Comparison of ENCODE assay signal across 18 cellular contexts in genomic region chrX:42954880-42955279, GRCh38.
DNase-seq lines count a peak whose midpoint lies in the region; ATAC-seq and TF ChIP-seq lines count a peak whose summit lies in the region.
"Had no signal": no experiment of that assay in that cellular context is flagged by ENCODE, and none has a peak within 500 bp of the region (broad histone marks: within the 10 kb centered on the region; RNA-seq: fewer than 3 reads in every experiment).

No MANE protein-coding gene starts in this region.

- H3K79me2 ChIP-seq in SU-DHL-6 (ENCODE audit: insufficient read depth, low read length) = no peaks in the 10 kb centered on the region

- ATAC-seq in GM19455 (IDR thresholded peaks at IDR 0.05; ENCODE audit: unreplicated experiment) (peak; percentile 34), HG03108 (IDR thresholded peaks at IDR 0.05; ENCODE audit: unreplicated experiment) (peak; percentile 25)
- no peak for ATAC-seq in activated T-cell treated with anti-CD3 and anti-CD28 coated beads, Interleukin-2, amount 50 U/mL, for 72 hours (replicated peaks in 1 of 2)
- ATAC-seq: activated CD4-positive, alpha-beta T cell treated with anti-CD3 and anti-CD28 coated beads for 36 hours; activated T-cell treated with anti-CD3 and anti-CD28 coated beads, Interleukin-2, amount 50 U/mL, for 4 hours; T-helper 17 cell had no signal

- H3K27me3 Mint-ChIP-seq in activated T-cell treated with anti-CD3 and anti-CD28 coated beads, Interleukin-2, amount 50 U/mL, for 72 hours (ENCODE audit: low read depth) = no peaks in the 10 kb centered on the region
- H3K27me3 Mint-ChIP-seq: activated CD4-positive, alpha-beta T cell treated with anti-CD3 and anti-CD28 coated beads for 36 hours; T-helper 17 cell had no signal

- H3K4me1 Mint-ChIP-seq in activated T-cell treated with anti-CD3 and anti-CD28 coated beads, Interleukin-2, amount 50 U/mL, for 72 hours (ENCODE audit: low read depth) = peaks cover 7% of the 10 kb centered on the region

- no peaks in the 10 kb centered on the region for H3K36me3 Mint-ChIP-seq in activated T-cell treated with anti-CD3 and anti-CD28 coated beads, Interleukin-2, amount 50 U/mL, for 72 hours (ENCODE audit: insufficient read depth in 2 of 2)

- H3K4me2 ChIP-seq in SU-DHL-6 (ENCODE audit: low read depth, low read length, poor library complexity, severe bottlenecking) = peak overlapping the region; percentile 76

- H3K9me3 ChIP-seq in SU-DHL-6 (ENCODE audit: insufficient read depth, low read length) = no peaks in the 10 kb centered on the region
- H3K9me3 ChIP-seq: colonic mucosa had no signal

- peaks cover 39% of the 10 kb centered on the region for H3F3A ChIP-seq in SU-DHL-6 (ENCODE audit: insufficient read depth)

- H4K20me1 ChIP-seq in SU-DHL-6 (ENCODE audit: low read depth, low read length) = no peaks in the 10 kb centered on the region

- H3K27ac ChIP-seq in SU-DHL-6 (ENCODE audit: low read depth, low read length) = peak overlapping the region; percentile 93
- no peak overlapping the region for H3K27ac ChIP-seq in substantia nigra (ENCODE audit: low read depth, low read length, poor library complexity, severe bottlenecking)
- H3K27ac ChIP-seq: colonic mucosa, epithelial cell of prostate had no signal

- no peak for TF ChIP-seq CTCF in GM12865 (IDR thresholded peaks at IDR 0.05; ENCODE audit: insufficient read depth, low read depth, low read length, missing control alignments)
- no peak for TF ChIP-seq CTCF in SU-DHL-6 (IDR thresholded peaks at IDR 0.05; ENCODE audit: insufficient read depth, low read length, poor library complexity, severe bottlenecking)

- H3K36me3 ChIP-seq in SU-DHL-6 (ENCODE audit: low read length) = 0 out of 2 replicates have a peak, but pooled peaks cover 2% of the 10 kb centered on the region
- H3K36me3 ChIP-seq: colonic mucosa had no signal

- no peaks in the 10 kb centered on the region for H3K9me2 ChIP-seq in SU-DHL-6 (replicated peaks; ENCODE audit: insufficient read depth, low read length)

- H3K4me3 Mint-ChIP-seq in activated T-cell treated with anti-CD3 and anti-CD28 coated beads, Interleukin-2, amount 50 U/mL, for 72 hours = peak overlapping the region in 1 of 2 donors; percentile 79
- H3K4me3 Mint-ChIP-seq: activated CD4-positive, alpha-beta T cell treated with anti-CD3 and anti-CD28 coated beads for 36 hours; activated T-cell treated with anti-CD3 and anti-CD28 coated beads, Interleukin-2, amount 50 U/mL, for 4 hours; H9; T-helper 17 cell had no signal

- no peak overlapping the region; the same call in 1 of the 2 replicates for H3K4me3 ChIP-seq in GM12865 (ENCODE audit: low read depth, low read length)
- peak overlapping the region; percentile 5 for H3K4me3 ChIP-seq in SU-DHL-6 (ENCODE audit: insufficient read depth, low read length, poor library complexity, severe bottlenecking)
- H3K4me3 ChIP-seq: colonic mucosa had no signal

- DNase-seq in GM12865 (ENCODE audit: low read depth) (peak; percentile 27), DMS79 (lab: John Stamatoyannopoulos, UW) (no peak), AML-193 (lab: John Stamatoyannopoulos, UW) (no peak), substantia nigra (lab: John Stamatoyannopoulos, UW) (no peak)
- no peak for DNase-seq in activated T-cell treated with anti-CD3 and anti-CD28 coated beads, Interleukin-2, amount 50 U/mL, for 72 hours
- DNase-seq: ACHN; activated CD4-positive, alpha-beta T cell treated with anti-CD3 and anti-CD28 coated beads for 36 hours; activated T-cell treated with anti-CD3 and anti-CD28 coated beads, Interleukin-2, amount 50 U/mL, for 4 hours; anterior cingulate cortex; Calu3; colonic mucosa; H9; NCI-H510A; T-helper 17 cell had no signal

- peak overlapping the region; percentile 49 for H3K9ac ChIP-seq in SU-DHL-6 (ENCODE audit: low read length)

- H3K27me3 ChIP-seq in SU-DHL-6 (ENCODE audit: low read length) = no peaks in the 10 kb centered on the region
- H3K27me3 ChIP-seq: colonic mucosa had no signal

- peaks cover 2% of the 10 kb centered on the region in 2 donors for H3K9me3 Mint-ChIP-seq in activated T-cell treated with anti-CD3 and anti-CD28 coated beads, Interleukin-2, amount 50 U/mL, for 72 hours
- H3K9me3 Mint-ChIP-seq: activated T-cell treated with anti-CD3 and anti-CD28 coated beads, Interleukin-2, amount 50 U/mL, for 4 hours had no signal

- no peak overlapping the region for H3K27ac Mint-ChIP-seq in activated T-cell treated with anti-CD3 and anti-CD28 coated beads, Interleukin-2, amount 50 U/mL, for 72 hours
- H3K27ac Mint-ChIP-seq: H9 had no signal

- H2AFZ ChIP-seq in SU-DHL-6 (ENCODE audit: low read depth, low read length, severe bottlenecking) = no peak overlapping the region

Comparison
In these comparisons a context has a peak if more than half of its experiments do, and no peak if none do; other contexts are left out.
1. ATAC-seq: peak in GM19455 (single experiment) and HG03108 (single experiment); none in activated T-cell treated with anti-CD3 and anti-CD28 coated beads, Interleukin-2, amount 50 U/mL, for 72 hours (0 of 2).